21 cellular contexts compared by ENCODE assay signal in genomic region chr9:35529156-35529823, GRCh38. TPM values are rescaled to one million over a fixed set of nuclear protein-coding genes. Genes with fewer than 3 reads are reported as not detected.
DNase-seq lines count a peak whose midpoint lies in the region; ATAC-seq and TF ChIP-seq lines count a peak whose summit lies in the region.
"Had no signal": no experiment of that assay in that cellular context is flagged by ENCODE, and none has a peak within 500 bp of the region (broad histone marks: within the 10 kb centered on the region; RNA-seq: fewer than 3 reads in every experiment).

No MANE protein-coding gene starts in this region.

- POLR2A ChIA-PET in HEK293T (lab: Yijun Ruan, JAX) = no interaction called here

- no peaks in the 10 kb centered on the region for H3K9me3 ChIP-seq in ascending aorta
- H3K9me3 ChIP-seq in gastrocnemius medialis = no peaks in the 10 kb centered on the region
- H3K9me3 ChIP-seq: suprapubic skin had no signal

- intact Hi-C loops in ascending aorta (cut with DNase I) = no loop called here
- intact Hi-C loops in left colon (cut with DNase I, micrococcal nuclease) = no loop called here
- intact Hi-C loops in gastrocnemius medialis (cut with DNase I; ENCODE audit: low total_unique reads) = no loop called here

- ATAC-seq in left colon (peak; percentile 80), gastrocnemius medialis (peak; percentile 28 to 73), HG02588 (IDR thresholded peaks at IDR 0.05; ENCODE audit: unreplicated experiment) (no peak)
- ATAC-seq: SK-N-SH treated with all-trans-retinoic acid at 6 μM for 48 hours had no signal

- H3K4me3 ChIP-seq in ascending aorta = no peak overlapping the region
- H3K4me3 ChIP-seq in gastrocnemius medialis = no peak overlapping the region
- H3K4me3 ChIP-seq: neural progenitor cell, suprapubic skin had no signal

- H3K36me3 ChIP-seq in ascending aorta (peaks cover 0 to under 1% of the 10 kb centered on the region in 2 donors), gastrocnemius medialis (no peaks in the 10 kb centered on the region)
- H3K36me3 ChIP-seq: neural progenitor cell, suprapubic skin had no signal

- CTCF ChIA-PET in HEK293T (lab: Yijun Ruan, JAX) = no interaction called here

- no peaks in the 10 kb centered on the region for H3K27me3 ChIP-seq in ascending aorta
- no peaks in the 10 kb centered on the region for H3K27me3 ChIP-seq in gastrocnemius medialis
- H3K27me3 ChIP-seq: neural progenitor cell, suprapubic skin had no signal

- peak overlapping the region; percentile 62 to 94 for H3K27ac ChIP-seq in ascending aorta
- H3K27ac ChIP-seq in gastrocnemius medialis = peak overlapping the region; percentile 39 to 57 (median 56)
- H3K27ac ChIP-seq: neural progenitor cell, RWPE1, suprapubic skin had no signal

- no peak for TF ChIP-seq POLR2A in gastrocnemius medialis (IDR thresholded peaks at IDR 0.05)

- TF ChIP-seq CTCF in ascending aorta (IDR thresholded peaks at IDR 0.05) (no peak), gastrocnemius medialis (IDR thresholded peaks at IDR 0.05 in 4 of 5, conservative IDR thresholded peaks at IDR 0.05 in 1 of 5) (no peak)

- DNase-seq in HEK293T (ENCODE audit: extremely low spot score) = no peak
- peak in 1 of 2 donors; percentile 40 for DNase-seq in ascending aorta (ENCODE audit: low spot score in 2 of 2)
- DNase-seq in left colon = no peak
- DNase-seq in gastrocnemius medialis = no peak
- no peak for DNase-seq in LoVo (ENCODE audit: low spot score)
- no peak for DNase-seq in cerebellar nuclear complex (lab: John Stamatoyannopoulos, UW)
- DNase-seq in NCI-H524 (lab: John Stamatoyannopoulos, UW) = no peak
- DNase-seq: activated B cell treated with CpG ODN at 0.5 μM for 24 hours; activated CD4-positive, alpha-beta T cell treated with anti-CD3 and anti-CD28 coated beads, Interleukin-2, amount 50 U/mL, for 48 hours; activated gamma-delta T cell treated with Interleukin-2 at 50 U/mL for 16 hours; CD4-positive, CD25-positive, alpha-beta regulatory T cell; erythroblast; KG1; MV-4-11; NCI-H2081; NCI-H524 treated with DMSO at 0.1 percent for 48 hours had no signal

- H3K4me1 ChIP-seq in ascending aorta = peaks cover 3 to 45% of the 10 kb centered on the region in 2 donors
- peaks cover 42 to 48% of the 10 kb centered on the region in 2 donors for H3K4me1 ChIP-seq in gastrocnemius medialis

- in situ Hi-C loops in gastrocnemius medialis (cut with MboI; ENCODE audit: low sequenced_read_pairs in 4 of 4) = no loop called here

TF ChIP-seq in HEK293T, 16 proteins besides CTCF, POLR2A, EP300 and RAD21:
- no peak for TF ChIP-seq SUZ12 (IDR thresholded peaks at IDR 0.05)
- TF ChIP-seq, protein P1, sequence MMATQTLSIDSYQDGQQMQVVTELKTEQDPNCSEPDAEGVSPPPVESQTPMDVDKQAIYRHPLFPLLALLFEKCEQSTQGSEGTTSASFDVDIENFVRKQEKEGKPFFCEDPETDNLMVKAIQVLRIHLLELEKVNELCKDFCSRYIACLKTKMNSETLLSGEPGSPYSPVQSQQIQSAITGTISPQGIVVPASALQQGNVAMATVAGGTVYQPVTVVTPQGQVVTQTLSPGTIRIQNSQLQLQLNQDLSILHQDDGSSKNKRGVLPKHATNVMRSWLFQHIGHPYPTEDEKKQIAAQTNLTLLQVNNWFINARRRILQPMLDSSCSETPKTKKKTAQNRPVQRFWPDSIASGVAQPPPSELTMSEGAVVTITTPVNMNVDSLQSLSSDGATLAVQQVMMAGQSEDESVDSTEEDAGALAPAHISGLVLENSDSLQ (IDR thresholded peaks at IDR 0.05) = peak; percentile 54; the same call in 1 of the 2 replicates

RNA-seq across cellular contexts. Expression of gene RUSC2, which starts 39.4 kb away (rescaled TPM):
- total RNA-seq in ascending aorta = 116 TPM
- 1 to 10 TPM; 7.7 to 9.2 TPM for total RNA-seq in left colon
- 100 to 1,000 TPM in 1 of 4 donors, 10 to 100 TPM in 3; 20.8 to 166 (median 45.7) TPM for total RNA-seq in gastrocnemius medialis
